In the genomic region with DNA sequence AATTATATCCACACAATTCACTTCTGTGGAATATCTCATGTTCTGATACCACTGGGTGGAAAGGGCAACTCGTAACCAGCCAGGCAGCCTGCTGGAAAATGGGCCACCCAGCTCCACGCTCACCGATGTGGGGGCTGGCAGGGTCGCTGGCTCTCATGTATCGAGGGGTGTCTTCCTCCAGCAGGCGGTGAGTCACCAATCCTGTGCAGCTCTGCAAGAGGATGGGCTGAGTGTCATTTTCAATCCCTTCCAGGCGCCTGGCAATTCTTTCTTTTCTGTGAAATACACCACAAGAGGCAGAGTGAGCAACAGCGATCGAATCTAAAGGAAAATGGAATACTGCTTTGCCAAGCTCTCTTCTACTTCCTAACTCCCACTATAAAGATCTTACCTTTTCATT, we compare ENCODE assay signal across 14 cellular contexts.
DNase-seq lines count a peak whose midpoint lies in the region; ATAC-seq and TF ChIP-seq lines count a peak whose summit lies in the region.
"Had no signal": no experiment of that assay in that cellular context is flagged by ENCODE, and none has a peak within 500 bp of the region (broad histone marks: within the 10 kb centered on the region; RNA-seq: fewer than 3 reads in every experiment).

No MANE protein-coding gene starts in this region.

- CTCF ChIA-PET in MCF 10A (lab: Yijun Ruan, JAX), result interaction anchor here (1.0 kb wide), 1 partner anchor 19 kb away, joined by 3 read pairs; no protein-coding TSS in a partner anchor

- no peaks in the 10 kb centered on the region for H3K9me3 Mint-ChIP-seq in MCF 10A (ENCODE audit: unreplicated experiment)
- H3K9me3 Mint-ChIP-seq: activated CD4-positive, alpha-beta memory T cell treated with anti-CD3 and anti-CD28 coated beads for 36 hours had no signal

- intact Hi-C loops in MCF 10A (cut with micrococcal nuclease) (loop anchor here (5.0 kb wide), 1 partner anchor 38 kb away; no protein-coding TSS in a partner anchor), breast epithelium (cut with DNase I; ENCODE audit: low total_unique reads) (no loop called here), vagina (cut with DNase I) (no loop called here), thyroid gland (cut with DNase I) (no loop called here)

- ATAC-seq in SK-N-SH treated with all-trans-retinoic acid at 6 μM for 48 hours, result peak; percentile 85

- H3K27me3 ChIP-seq in breast epithelium, result no peaks in the 10 kb centered on the region
- H3K27me3 ChIP-seq in vagina, result no peaks in the 10 kb centered on the region
- H3K27me3 ChIP-seq in thyroid gland, result no peaks in the 10 kb centered on the region
- H3K27me3 ChIP-seq: adrenal gland, BLaER1 had no signal

- H3K4me3 ChIP-seq in breast epithelium, result no peak overlapping the region
- no peak overlapping the region for H3K4me3 ChIP-seq in vagina
- H3K4me3 ChIP-seq in thyroid gland (replicated peaks in 1 of 3), result no peak overlapping the region
- H3K4me3 ChIP-seq: adrenal gland, BLaER1 had no signal

- no peak overlapping the region for H3K27ac Mint-ChIP-seq in MCF 10A (ENCODE audit: low read depth, unreplicated experiment)
- H3K27ac Mint-ChIP-seq: activated CD4-positive, alpha-beta memory T cell treated with anti-CD3 and anti-CD28 coated beads for 36 hours had no signal

- 89 to 90% methylated on average over 9 of the region's 9 CpGs for WGBS in thyroid gland, 2 donors

- POLR2A ChIA-PET in MCF 10A (lab: Yijun Ruan, JAX), result no interaction called here

- no peak for TF ChIP-seq CTCF in MCF 10A (IDR thresholded peaks at IDR 0.05; ENCODE audit: unreplicated experiment)
- no peak for TF ChIP-seq CTCF in breast epithelium (IDR thresholded peaks at IDR 0.05)
- TF ChIP-seq CTCF in vagina (IDR thresholded peaks at IDR 0.05), result peak in 1 of 3 experiments; percentile 12
- no peak for TF ChIP-seq CTCF in thyroid gland (IDR thresholded peaks at IDR 0.05)

- H3K27me3 Mint-ChIP-seq in MCF 10A (ENCODE audit: insufficient read depth, unreplicated experiment), result no peaks in the 10 kb centered on the region
- H3K27me3 Mint-ChIP-seq: activated CD4-positive, alpha-beta memory T cell treated with anti-CD3 and anti-CD28 coated beads for 36 hours had no signal

- H3K4me1 ChIP-seq in breast epithelium, result no peaks in the 10 kb centered on the region
- peaks cover 26% of the 10 kb centered on the region for H3K4me1 ChIP-seq in vagina
- H3K4me1 ChIP-seq in thyroid gland, result peaks cover 0 to 11% of the 10 kb centered on the region in 2 donors
- H3K4me1 ChIP-seq: adrenal gland, BLaER1 had no signal

- no TSS peak for BruUV-seq in MCF 10A (replicated peaks; lab: Mats Ljungman, UMichigan)

- DNase-seq in MCF 10A (ENCODE audit: unreplicated experiment), result peak; percentile 17
- no peak for DNase-seq in breast epithelium (ENCODE audit: low spot score in 2 of 2)
- DNase-seq in foreskin melanocyte, result peak; percentile 69
- no peak for DNase-seq in vagina (ENCODE audit: extremely low spot score in 2 of 2)
- no peak for DNase-seq in thyroid gland
- DNase-seq in NCI-H510A treated with DMSO at 0.1 percent for 48 hours (lab: John Stamatoyannopoulos, UW), result no peak
- no peak for DNase-seq in activated CD4-positive, CD25-positive, alpha-beta regulatory T cell (lab: John Stamatoyannopoulos, UW)
- DNase-seq: activated CD4-positive, alpha-beta memory T cell treated with anti-CD3 and anti-CD28 coated beads for 36 hours; adrenal gland; occipital lobe; stimulated activated CD4-positive, alpha-beta T cell treated with anti-CD3 and anti-CD28 coated beads, Interleukin-2, amount 100 ng/mL, for 48 hours; substantia nigra had no signal

- H3K4me3 Mint-ChIP-seq in MCF 10A (ENCODE audit: unreplicated experiment), result no peak overlapping the region
- H3K4me3 Mint-ChIP-seq: activated CD4-positive, alpha-beta memory T cell treated with anti-CD3 and anti-CD28 coated beads for 36 hours had no signal

- H3K36me3 Mint-ChIP-seq in MCF 10A (ENCODE audit: insufficient read depth, unreplicated experiment), result peaks cover 73% of the 10 kb centered on the region

- peaks cover 12% of the 10 kb centered on the region for H3K4me1 Mint-ChIP-seq in MCF 10A (ENCODE audit: insufficient read depth, unreplicated experiment)

- no peaks in the 10 kb centered on the region for H3K9me3 ChIP-seq in breast epithelium
- H3K9me3 ChIP-seq in vagina, result no peaks in the 10 kb centered on the region
- H3K9me3 ChIP-seq in thyroid gland, result no peaks in the 10 kb centered on the region
- H3K9me3 ChIP-seq: adrenal gland, BLaER1 had no signal

- H3K27ac ChIP-seq in breast epithelium, result peak overlapping the region in 1 of 2 donors; percentile 26
- peak overlapping the region; percentile 31 for H3K27ac ChIP-seq in vagina
- H3K27ac ChIP-seq in thyroid gland, result no peak overlapping the region
- H3K27ac ChIP-seq: adrenal gland, BLaER1 had no signal

- TF ChIP-seq POLR2A in breast epithelium (IDR thresholded peaks at IDR 0.05) (no peak), vagina (IDR thresholded peaks at IDR 0.05) (no peak), thyroid gland (IDR thresholded peaks at IDR 0.05) (no peak)

- no peaks in the 10 kb centered on the region for H3K36me3 ChIP-seq in breast epithelium
- peaks cover 4 to 35% of the 10 kb centered on the region in 2 donors for H3K36me3 ChIP-seq in vagina
- peaks cover 20 to 32% of the 10 kb centered on the region in 2 donors for H3K36me3 ChIP-seq in thyroid gland

TF ChIP-seq in SK-N-SH treated with all-trans-retinoic acid at 6 μM for 48 hours, 23 proteins besides CTCF, POLR2A, EP300 and RAD21:
- TF ChIP-seq ZNF565 (CRISPR knock-in tag; conservative IDR thresholded peaks at IDR 0.05; ENCODE audit: low read depth) (no peak), RARB (CRISPR knock-in tag; IDR thresholded peaks at IDR 0.05) (no peak)
- TF ChIP-seq, protein P1, sequence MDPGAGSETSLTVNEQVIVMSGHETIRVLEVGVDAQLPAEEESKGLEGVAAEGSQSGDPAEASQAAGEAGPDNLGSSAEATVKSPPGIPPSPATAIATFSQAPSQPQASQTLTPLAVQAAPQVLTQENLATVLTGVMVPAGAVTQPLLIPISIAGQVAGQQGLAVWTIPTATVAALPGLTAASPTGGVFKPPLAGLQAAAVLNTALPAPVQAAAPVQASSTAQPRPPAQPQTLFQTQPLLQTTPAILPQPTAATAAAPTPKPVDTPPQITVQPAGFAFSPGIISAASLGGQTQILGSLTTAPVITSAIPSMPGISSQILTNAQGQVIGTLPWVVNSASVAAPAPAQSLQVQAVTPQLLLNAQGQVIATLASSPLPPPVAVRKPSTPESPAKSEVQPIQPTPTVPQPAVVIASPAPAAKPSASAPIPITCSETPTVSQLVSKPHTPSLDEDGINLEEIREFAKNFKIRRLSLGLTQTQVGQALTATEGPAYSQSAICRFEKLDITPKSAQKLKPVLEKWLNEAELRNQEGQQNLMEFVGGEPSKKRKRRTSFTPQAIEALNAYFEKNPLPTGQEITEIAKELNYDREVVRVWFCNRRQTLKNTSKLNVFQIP (CRISPR knock-in tag; IDR thresholded peaks at IDR 0.05; ENCODE audit: borderline replicate concordance, low read depth), result no peak
TF ChIP-seq in SK-N-SH treated with all-trans-retinoic acid at 6 μM for 48 hours: peak in this region for 0.

Comparison
In these comparisons a context has a peak if more than half of its experiments do, and no peak if none do; other contexts are left out.
1. DNase-seq: peak in MCF 10A (single experiment) and foreskin melanocyte (single experiment); none in breast epithelium (0 of 2), vagina (0 of 2), thyroid gland (0 of 2), NCI-H510A treated with DMSO at 0.1 percent for 48 hours (single experiment) and activated CD4-positive, CD25-positive, alpha-beta regulatory T cell (0 of 4).